ENCODE assay signal across 1 cellular context in the genomic region with DNA sequence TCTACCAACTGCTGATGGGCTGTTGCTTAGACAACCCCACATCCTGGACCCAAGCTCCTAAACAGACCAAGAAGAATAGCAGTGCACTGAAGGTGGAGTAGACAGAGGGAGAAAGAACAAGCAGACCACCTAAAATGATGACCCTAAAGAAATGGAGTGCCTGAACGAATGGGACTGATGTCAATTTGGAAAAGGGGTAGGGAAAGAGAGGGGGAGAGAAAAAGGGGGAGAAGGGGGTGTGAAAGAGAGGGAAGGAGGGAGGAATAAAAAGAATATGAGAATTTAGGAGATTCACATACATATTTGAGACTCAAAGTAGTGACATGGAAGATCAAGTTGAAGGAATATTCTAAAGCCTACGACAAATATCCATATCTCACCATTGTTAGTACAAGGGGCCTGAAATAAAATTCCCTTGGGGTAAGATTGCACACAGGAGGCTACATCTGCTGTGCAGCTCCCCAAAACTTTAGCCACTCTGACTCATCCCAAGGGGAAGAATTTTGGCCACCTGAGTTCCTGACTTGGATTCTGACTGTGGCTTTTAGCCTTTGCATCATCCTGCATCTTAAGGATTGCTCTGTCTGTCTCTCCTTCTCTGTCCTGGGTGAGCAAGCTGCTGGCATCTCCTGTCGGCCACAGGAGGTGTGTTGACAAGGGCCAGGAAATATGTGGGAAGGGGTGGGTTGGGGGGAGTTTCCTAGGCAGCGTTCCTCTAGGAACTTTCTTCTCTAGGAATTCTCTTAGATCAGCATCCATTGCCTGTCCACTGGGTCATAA.
TF ChIP-seq lines count a peak whose summit lies in the region.

No MANE protein-coding gene starts in this region.

TF ChIP-seq in GM23338, 12 proteins besides CTCF, POLR2A, EP300 and RAD21 (continued from another document):
- TF ChIP-seq, protein P1, sequence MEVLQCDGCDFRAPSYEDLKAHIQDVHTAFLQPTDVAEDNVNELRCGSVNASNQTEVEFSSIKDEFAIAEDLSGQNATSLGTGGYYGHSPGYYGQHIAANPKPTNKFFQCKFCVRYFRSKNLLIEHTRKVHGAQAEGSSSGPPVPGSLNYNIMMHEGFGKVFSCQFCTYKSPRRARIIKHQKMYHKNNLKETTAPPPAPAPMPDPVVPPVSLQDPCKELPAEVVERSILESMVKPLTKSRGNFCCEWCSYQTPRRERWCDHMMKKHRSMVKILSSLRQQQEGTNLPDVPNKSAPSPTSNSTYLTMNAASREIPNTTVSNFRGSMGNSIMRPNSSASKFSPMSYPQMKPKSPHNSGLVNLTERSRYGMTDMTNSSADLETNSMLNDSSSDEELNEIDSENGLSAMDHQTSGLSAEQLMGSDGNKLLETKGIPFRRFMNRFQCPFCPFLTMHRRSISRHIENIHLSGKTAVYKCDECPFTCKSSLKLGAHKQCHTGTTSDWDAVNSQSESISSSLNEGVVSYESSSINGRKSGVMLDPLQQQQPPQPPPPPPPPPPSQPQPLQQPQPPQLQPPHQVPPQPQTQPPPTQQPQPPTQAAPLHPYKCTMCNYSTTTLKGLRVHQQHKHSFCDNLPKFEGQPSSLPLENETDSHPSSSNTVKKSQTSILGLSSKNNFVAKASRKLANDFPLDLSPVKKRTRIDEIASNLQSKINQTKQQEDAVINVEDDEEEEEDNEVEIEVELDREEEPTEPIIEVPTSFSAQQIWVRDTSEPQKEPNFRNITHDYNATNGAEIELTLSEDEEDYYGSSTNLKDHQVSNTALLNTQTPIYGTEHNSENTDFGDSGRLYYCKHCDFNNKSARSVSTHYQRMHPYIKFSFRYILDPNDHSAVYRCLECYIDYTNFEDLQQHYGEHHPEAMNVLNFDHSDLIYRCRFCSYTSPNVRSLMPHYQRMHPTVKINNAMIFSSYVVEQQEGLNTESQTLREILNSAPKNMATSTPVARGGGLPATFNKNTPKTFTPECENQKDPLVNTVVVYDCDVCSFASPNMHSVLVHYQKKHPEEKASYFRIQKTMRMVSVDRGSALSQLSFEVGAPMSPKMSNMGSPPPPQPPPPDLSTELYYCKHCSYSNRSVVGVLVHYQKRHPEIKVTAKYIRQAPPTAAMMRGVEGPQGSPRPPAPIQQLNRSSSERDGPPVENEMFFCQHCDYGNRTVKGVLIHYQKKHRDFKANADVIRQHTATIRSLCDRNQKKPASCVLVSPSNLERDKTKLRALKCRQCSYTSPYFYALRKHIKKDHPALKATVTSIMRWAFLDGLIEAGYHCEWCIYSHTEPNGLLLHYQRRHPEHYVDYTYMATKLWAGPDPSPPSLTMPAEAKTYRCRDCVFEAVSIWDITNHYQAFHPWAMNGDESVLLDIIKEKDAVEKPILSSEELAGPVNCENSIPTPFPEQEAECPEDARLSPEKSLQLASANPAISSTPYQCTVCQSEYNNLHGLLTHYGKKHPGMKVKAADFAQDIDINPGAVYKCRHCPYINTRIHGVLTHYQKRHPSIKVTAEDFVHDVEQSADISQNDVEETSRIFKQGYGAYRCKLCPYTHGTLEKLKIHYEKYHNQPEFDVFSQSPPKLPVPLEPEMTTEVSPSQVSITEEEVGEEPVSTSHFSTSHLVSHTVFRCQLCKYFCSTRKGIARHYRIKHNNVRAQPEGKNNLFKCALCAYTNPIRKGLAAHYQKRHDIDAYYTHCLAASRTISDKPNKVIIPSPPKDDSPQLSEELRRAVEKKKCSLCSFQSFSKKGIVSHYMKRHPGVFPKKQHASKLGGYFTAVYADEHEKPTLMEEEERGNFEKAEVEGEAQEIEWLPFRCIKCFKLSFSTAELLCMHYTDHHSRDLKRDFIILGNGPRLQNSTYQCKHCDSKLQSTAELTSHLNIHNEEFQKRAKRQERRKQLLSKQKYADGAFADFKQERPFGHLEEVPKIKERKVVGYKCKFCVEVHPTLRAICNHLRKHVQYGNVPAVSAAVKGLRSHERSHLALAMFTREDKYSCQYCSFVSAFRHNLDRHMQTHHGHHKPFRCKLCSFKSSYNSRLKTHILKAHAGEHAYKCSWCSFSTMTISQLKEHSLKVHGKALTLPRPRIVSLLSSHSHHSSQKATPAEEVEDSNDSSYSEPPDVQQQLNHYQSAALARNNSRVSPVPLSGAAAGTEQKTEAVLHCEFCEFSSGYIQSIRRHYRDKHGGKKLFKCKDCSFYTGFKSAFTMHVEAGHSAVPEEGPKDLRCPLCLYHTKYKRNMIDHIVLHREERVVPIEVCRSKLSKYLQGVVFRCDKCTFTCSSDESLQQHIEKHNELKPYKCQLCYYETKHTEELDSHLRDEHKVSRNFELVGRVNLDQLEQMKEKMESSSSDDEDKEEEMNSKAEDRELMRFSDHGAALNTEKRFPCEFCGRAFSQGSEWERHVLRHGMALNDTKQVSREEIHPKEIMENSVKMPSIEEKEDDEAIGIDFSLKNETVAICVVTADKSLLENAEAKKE (CRISPR knock-in tag; IDR thresholded peaks at IDR 0.05): no peak
- no peak for TF ChIP-seq POLR2AphosphoS5 (IDR thresholded peaks at IDR 0.05; ENCODE audit: low read depth)
- TF ChIP-seq CREB1 (CRISPR knock-in tag; IDR thresholded peaks at IDR 0.05; ENCODE audit: low read depth): no peak
- no peak for TF ChIP-seq JUNB (IDR thresholded peaks at IDR 0.05; ENCODE audit: unreplicated experiment)
- TF ChIP-seq ZNF331 (CRISPR knock-in tag; IDR thresholded peaks at IDR 0.05; ENCODE audit: low read depth): no peak
- TF ChIP-seq ZNF114 (CRISPR knock-in tag; IDR thresholded peaks at IDR 0.05): no peak
- TF ChIP-seq, protein P2, sequence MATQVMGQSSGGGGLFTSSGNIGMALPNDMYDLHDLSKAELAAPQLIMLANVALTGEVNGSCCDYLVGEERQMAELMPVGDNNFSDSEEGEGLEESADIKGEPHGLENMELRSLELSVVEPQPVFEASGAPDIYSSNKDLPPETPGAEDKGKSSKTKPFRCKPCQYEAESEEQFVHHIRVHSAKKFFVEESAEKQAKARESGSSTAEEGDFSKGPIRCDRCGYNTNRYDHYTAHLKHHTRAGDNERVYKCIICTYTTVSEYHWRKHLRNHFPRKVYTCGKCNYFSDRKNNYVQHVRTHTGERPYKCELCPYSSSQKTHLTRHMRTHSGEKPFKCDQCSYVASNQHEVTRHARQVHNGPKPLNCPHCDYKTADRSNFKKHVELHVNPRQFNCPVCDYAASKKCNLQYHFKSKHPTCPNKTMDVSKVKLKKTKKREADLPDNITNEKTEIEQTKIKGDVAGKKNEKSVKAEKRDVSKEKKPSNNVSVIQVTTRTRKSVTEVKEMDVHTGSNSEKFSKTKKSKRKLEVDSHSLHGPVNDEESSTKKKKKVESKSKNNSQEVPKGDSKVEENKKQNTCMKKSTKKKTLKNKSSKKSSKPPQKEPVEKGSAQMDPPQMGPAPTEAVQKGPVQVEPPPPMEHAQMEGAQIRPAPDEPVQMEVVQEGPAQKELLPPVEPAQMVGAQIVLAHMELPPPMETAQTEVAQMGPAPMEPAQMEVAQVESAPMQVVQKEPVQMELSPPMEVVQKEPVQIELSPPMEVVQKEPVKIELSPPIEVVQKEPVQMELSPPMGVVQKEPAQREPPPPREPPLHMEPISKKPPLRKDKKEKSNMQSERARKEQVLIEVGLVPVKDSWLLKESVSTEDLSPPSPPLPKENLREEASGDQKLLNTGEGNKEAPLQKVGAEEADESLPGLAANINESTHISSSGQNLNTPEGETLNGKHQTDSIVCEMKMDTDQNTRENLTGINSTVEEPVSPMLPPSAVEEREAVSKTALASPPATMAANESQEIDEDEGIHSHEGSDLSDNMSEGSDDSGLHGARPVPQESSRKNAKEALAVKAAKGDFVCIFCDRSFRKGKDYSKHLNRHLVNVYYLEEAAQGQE (IDR thresholded peaks at IDR 0.05; ENCODE audit: unreplicated experiment): no peak
- TF ChIP-seq, protein P3, sequence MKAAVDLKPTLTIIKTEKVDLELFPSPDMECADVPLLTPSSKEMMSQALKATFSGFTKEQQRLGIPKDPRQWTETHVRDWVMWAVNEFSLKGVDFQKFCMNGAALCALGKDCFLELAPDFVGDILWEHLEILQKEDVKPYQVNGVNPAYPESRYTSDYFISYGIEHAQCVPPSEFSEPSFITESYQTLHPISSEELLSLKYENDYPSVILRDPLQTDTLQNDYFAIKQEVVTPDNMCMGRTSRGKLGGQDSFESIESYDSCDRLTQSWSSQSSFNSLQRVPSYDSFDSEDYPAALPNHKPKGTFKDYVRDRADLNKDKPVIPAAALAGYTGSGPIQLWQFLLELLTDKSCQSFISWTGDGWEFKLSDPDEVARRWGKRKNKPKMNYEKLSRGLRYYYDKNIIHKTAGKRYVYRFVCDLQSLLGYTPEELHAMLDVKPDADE (IDR thresholded peaks at IDR 0.05): no peak
